Comparison of ENCODE assay signal across 8 cellular contexts in genomic region chr4:3480528-3481112, GRCh38. TPM values are rescaled to one million over a fixed set of nuclear protein-coding genes. Genes with fewer than 3 reads are reported as not detected.
A peak's percentile ranks its signal among the peaks of the same experiment; 100 is the strongest.
DNase-seq lines count a peak whose midpoint lies in the region; TF ChIP-seq lines count a peak whose summit lies in the region.

No MANE protein-coding gene starts in this region.

- TF ChIP-seq CTCF in testis (IDR thresholded peaks at IDR 0.05), result peak; percentile 88 to 99 (median 88)

- peaks cover 18% of the 10 kb centered on the region for H3K4me1 ChIP-seq in HUES64 (ENCODE audit: insufficient read depth, low read length)
- H3K4me1 ChIP-seq in testis, result peaks cover 3% of the 10 kb centered on the region

- H3K9me3 ChIP-seq in HUES64 (ENCODE audit: insufficient read depth, low read depth, low read length), result no peaks in the 10 kb centered on the region
- H3K9me3 ChIP-seq in testis, result no peaks in the 10 kb centered on the region

- DNase-seq in NCI-H510A treated with DMSO at 0.1 percent for 48 hours (lab: John Stamatoyannopoulos, UW) (peak; percentile 56), NCI-H510A (lab: John Stamatoyannopoulos, UW) (no peak), RPMI8226 (peak; percentile 75), foreskin melanocyte (peak; percentile 61), occipital lobe (lab: John Stamatoyannopoulos, UW) (peak; percentile 56), testis (peak; percentile 83)
- DNase-seq in activated effector memory CD4-positive, alpha-beta T cell treated with Interleukin-2 at 50 U/mL for 16 hours, result peak; percentile 48

- WGBS in HUES64, result 2% methylated on average over 17 of the region's 17 CpGs
- 39 to 42% methylated on average over 17 of the region's 17 CpGs for WGBS in testis, 2 donors

- H3K27ac ChIP-seq in HUES64 (ENCODE audit: low read depth, low read length) (peak overlapping the region; percentile 73; the same call in 1 of the 2 replicates), testis (no peak overlapping the region)

- TF ChIP-seq POLR2A in testis (IDR thresholded peaks at IDR 0.05), result no peak

- no peaks in the 10 kb centered on the region for H3K36me3 ChIP-seq in HUES64 (ENCODE audit: insufficient read depth, low read length)
- H3K36me3 ChIP-seq in testis (ENCODE audit: low read depth, missing control alignments), result no peaks in the 10 kb centered on the region

- intact Hi-C loops in testis (cut with DNase I; ENCODE audit: low total_unique reads), result no loop called here

- H3K4me3 ChIP-seq in HUES64 (ENCODE audit: low read length) (peak overlapping the region; percentile 15; the same call in 1 of the 2 replicates), testis (no peak overlapping the region)

- no peak overlapping the region for H3K9ac ChIP-seq in HUES64 (ENCODE audit: low read depth, low read length)

- peaks cover 59% of the 10 kb centered on the region for H3K27me3 ChIP-seq in HUES64 (ENCODE audit: insufficient read depth, low read length)
- H3K27me3 ChIP-seq in testis, result no peaks in the 10 kb centered on the region

RNA-seq across cellular contexts. Expression of gene DOK7, which starts 17.5 kb away (rescaled TPM):
- 0.15 TPM for polyA plus RNA-seq in HUES64 (2013, experiment 1 of 2)
- polyA plus RNA-seq in HUES64 (2013, experiment 2 of 2), result 0.32 TPM
- not detected for total RNA-seq in occipital lobe
- 10 to 100 TPM; 22.9 to 29.5 TPM for total RNA-seq in testis
- polyA plus RNA-seq in testis (ENCODE audit: insufficient read depth, low read depth, low replicate concordance), result 9.3 TPM

RNA-seq across cellular contexts. Expression of gene HGFAC, which starts 38.9 kb away (rescaled TPM):
- 0.20 TPM for polyA plus RNA-seq in HUES64 (2013, experiment 1 of 2)
- polyA plus RNA-seq in HUES64 (2013, experiment 2 of 2), result 0.32 TPM
- total RNA-seq in occipital lobe (1.2 TPM), testis (10 to 100 TPM; 16.8 to 72.3 TPM)
- 15.5 TPM for polyA plus RNA-seq in testis (ENCODE audit: insufficient read depth, low read depth, low replicate concordance)

RNA-seq across cellular contexts. Expression of gene LRPAP1, which starts 51.6 kb away (rescaled TPM):
- polyA plus RNA-seq in HUES64 (2013, experiment 1 of 2), result 54.4 TPM
- polyA plus RNA-seq in HUES64 (2013, experiment 2 of 2), result 56.7 TPM
- total RNA-seq in occipital lobe (12.6 TPM), testis (100 to 1,000 TPM; 179 to 279 TPM)
- polyA plus RNA-seq in testis (ENCODE audit: insufficient read depth, low read depth, low replicate concordance), result 337 TPM

Comparison
In these comparisons a context has a peak if more than half of its experiments do, and no peak if none do; other contexts are left out.
1. RNA of gene DOK7, which starts 17.5 kb away (total RNA-seq): 22.9 to 29.5 TPM in testis; not detected in occipital lobe (single experiment); every median in the first group is over 10 times any median in the second.
2. RNA of gene LRPAP1, which starts 51.6 kb away (total RNA-seq): 179 to 279 TPM in testis; 12.6 TPM in occipital lobe (single experiment); every median in the first group is over 10 times any median in the second.